1 cellular context compared by ENCODE assay signal in the genomic region with DNA sequence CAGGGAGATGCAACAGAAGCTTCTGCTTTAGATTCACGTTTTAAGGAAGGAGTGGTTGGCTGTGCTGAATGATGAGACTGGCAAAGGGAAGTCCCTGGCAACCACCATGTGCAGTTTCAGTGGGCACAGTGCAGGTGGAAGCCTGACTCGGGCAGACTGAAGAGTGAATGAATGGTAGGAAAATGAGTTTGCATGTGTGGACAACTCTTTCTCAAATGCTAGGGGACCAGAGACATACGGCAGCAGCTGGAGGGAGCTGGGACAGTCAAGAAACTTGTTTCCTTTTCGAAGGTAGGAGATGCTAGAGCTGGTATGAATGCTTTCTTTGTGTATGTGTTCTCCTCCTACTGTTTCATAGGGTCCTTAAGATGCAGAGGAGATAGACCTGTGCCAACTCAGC.
TF ChIP-seq lines count a peak whose summit lies in the region.

No MANE protein-coding gene starts in this region.

TF ChIP-seq in WTC11, 78 proteins besides CTCF, POLR2A, EP300 and RAD21 (continued from another document):
- TF ChIP-seq, protein P1, sequence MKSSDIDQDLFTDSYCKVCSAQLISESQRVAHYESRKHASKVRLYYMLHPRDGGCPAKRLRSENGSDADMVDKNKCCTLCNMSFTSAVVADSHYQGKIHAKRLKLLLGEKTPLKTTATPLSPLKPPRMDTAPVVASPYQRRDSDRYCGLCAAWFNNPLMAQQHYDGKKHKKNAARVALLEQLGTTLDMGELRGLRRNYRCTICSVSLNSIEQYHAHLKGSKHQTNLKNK (CRISPR knock-in tag; IDR thresholded peaks at IDR 0.05): no peak
- TF ChIP-seq, protein P2, sequence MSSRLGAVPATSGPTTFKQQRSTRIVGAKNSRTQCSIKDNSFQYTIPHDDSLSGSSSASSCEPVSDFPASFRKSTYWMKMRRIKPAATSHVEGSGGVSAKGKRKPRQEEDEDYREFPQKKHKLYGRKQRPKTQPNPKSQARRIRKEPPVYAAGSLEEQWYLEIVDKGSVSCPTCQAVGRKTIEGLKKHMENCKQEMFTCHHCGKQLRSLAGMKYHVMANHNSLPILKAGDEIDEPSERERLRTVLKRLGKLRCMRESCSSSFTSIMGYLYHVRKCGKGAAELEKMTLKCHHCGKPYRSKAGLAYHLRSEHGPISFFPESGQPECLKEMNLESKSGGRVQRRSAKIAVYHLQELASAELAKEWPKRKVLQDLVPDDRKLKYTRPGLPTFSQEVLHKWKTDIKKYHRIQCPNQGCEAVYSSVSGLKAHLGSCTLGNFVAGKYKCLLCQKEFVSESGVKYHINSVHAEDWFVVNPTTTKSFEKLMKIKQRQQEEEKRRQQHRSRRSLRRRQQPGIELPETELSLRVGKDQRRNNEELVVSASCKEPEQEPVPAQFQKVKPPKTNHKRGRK (CRISPR knock-in tag; IDR thresholded peaks at IDR 0.05; ENCODE audit: borderline replicate concordance): no peak
- TF ChIP-seq MXD4 (CRISPR knock-in tag; IDR thresholded peaks at IDR 0.05; ENCODE audit: borderline replicate concordance) (no peak), NR2C2 (CRISPR knock-in tag; IDR thresholded peaks at IDR 0.05) (no peak), RORB (CRISPR knock-in tag; IDR thresholded peaks at IDR 0.05) (no peak), NR3C1 (CRISPR knock-in tag; conservative IDR thresholded peaks at IDR 0.05; ENCODE audit: low read depth) (no peak), ZBTB21 (CRISPR knock-in tag; IDR thresholded peaks at IDR 0.05; ENCODE audit: borderline replicate concordance) (no peak), ZNF232 (CRISPR knock-in tag; IDR thresholded peaks at IDR 0.05) (no peak), ZNF138 (CRISPR knock-in tag; conservative IDR thresholded peaks at IDR 0.05) (no peak), ESRRA (CRISPR knock-in tag; IDR thresholded peaks at IDR 0.05; ENCODE audit: borderline replicate concordance) (no peak), NFE2L1 (CRISPR knock-in tag; IDR thresholded peaks at IDR 0.05) (no peak)
- TF ChIP-seq, protein P3, sequence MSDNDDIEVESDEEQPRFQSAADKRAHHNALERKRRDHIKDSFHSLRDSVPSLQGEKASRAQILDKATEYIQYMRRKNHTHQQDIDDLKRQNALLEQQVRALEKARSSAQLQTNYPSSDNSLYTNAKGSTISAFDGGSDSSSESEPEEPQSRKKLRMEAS (CRISPR knock-in tag; IDR thresholded peaks at IDR 0.05): no peak
- TF ChIP-seq, protein P4, sequence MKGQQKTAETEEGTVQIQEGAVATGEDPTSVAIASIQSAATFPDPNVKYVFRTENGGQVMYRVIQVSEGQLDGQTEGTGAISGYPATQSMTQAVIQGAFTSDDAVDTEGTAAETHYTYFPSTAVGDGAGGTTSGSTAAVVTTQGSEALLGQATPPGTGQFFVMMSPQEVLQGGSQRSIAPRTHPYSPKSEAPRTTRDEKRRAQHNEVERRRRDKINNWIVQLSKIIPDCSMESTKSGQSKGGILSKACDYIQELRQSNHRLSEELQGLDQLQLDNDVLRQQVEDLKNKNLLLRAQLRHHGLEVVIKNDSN (CRISPR knock-in tag; IDR thresholded peaks at IDR 0.05): no peak
- TF ChIP-seq, protein P5, sequence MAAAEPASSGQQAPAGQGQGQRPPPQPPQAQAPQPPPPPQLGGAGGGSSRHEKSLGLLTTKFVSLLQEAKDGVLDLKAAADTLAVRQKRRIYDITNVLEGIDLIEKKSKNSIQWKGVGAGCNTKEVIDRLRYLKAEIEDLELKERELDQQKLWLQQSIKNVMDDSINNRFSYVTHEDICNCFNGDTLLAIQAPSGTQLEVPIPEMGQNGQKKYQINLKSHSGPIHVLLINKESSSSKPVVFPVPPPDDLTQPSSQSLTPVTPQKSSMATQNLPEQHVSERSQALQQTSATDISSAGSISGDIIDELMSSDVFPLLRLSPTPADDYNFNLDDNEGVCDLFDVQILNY (CRISPR knock-in tag; IDR thresholded peaks at IDR 0.05): no peak
- TF ChIP-seq, protein P6, sequence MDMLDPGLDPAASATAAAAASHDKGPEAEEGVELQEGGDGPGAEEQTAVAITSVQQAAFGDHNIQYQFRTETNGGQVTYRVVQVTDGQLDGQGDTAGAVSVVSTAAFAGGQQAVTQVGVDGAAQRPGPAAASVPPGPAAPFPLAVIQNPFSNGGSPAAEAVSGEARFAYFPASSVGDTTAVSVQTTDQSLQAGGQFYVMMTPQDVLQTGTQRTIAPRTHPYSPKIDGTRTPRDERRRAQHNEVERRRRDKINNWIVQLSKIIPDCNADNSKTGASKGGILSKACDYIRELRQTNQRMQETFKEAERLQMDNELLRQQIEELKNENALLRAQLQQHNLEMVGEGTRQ (CRISPR knock-in tag; IDR thresholded peaks at IDR 0.05): no peak
